Comparison of ENCODE assay signal across 13 cellular contexts in the genomic region with DNA sequence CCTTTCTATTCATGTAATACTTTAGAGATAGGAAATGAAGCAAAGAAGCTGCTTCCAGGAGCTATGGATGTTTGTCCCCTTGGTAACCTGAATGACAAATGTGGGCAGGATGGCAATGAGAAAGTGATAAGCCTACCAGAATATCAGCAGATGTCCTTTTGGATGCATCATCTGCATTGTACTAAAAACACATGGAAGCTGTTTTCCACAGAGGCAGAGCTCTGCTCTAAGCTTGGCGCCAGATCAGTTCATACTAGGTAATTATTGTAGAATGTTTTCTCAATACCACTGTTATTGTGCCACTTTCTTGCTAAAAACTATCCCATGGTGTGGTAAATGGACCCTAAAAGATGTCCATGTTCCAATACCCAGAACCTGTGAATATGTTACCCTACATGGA.
"Had no signal": no experiment of that assay in that cellular context is flagged by ENCODE, and none has a peak within 500 bp of the region (broad histone marks: within the 10 kb centered on the region; RNA-seq: fewer than 3 reads in every experiment).

No MANE protein-coding gene starts in this region.

- H3K9ac ChIP-seq: neural progenitor cell had no signal

- H3K4me1 ChIP-seq: neural progenitor cell, pancreas, transverse colon had no signal

- H3K27ac ChIP-seq: heart left ventricle, neural progenitor cell, pancreas, transverse colon had no signal

- H3K9me3 ChIP-seq: pancreas, transverse colon had no signal

- H3K36me3 ChIP-seq: heart left ventricle, neural progenitor cell, pancreas, transverse colon had no signal

- H3K27me3 ChIP-seq: heart left ventricle, neural progenitor cell, pancreas, transverse colon had no signal

- H3K4me3 ChIP-seq: heart left ventricle, neural progenitor cell, pancreas, smooth muscle cell, transverse colon had no signal

- DNase-seq: effector memory CD4-positive, alpha-beta T cell; foreskin melanocyte; heart left ventricle; mammary epithelial cell; natural killer cell; nucleus accumbens; pancreas; right cardiac atrium; stimulated activated CD4-positive, alpha-beta T cell treated with anti-CD3 and anti-CD28 coated beads, Interleukin-2, amount 100 ng/mL, for 48 hours; stimulated activated naive CD4-positive, alpha-beta T cell treated with Interleukin-2 at 50 U/mL for 16 hours; transverse colon had no signal
